10 cellular contexts compared by ENCODE assay signal in the genomic region with DNA sequence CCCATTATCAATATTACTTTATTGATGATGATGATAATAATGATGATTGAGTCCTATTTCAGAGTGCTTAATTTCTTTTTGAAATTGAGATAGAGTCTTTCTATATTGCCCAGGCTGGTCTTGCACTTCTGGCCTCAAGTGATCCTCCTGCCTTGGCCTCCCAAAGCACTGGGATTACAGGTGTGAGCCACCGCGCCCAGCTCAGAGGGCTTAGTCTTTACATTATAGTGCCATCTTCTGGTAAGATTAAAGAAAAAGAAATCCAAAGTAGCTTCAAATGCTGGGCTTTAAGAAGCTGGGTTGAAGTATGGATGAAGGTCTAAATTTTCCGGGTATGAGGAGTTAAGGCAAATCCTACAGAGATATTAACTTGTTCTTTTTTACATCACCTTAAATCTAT. TPM values are rescaled to one million over a fixed set of nuclear protein-coding genes. Genes with fewer than 3 reads are reported as not detected.
DNase-seq lines count a peak whose midpoint lies in the region; ATAC-seq, FAIRE-seq and TF ChIP-seq lines count a peak whose summit lies in the region.
"Had no signal": no experiment of that assay in that cellular context is flagged by ENCODE, and none has a peak within 500 bp of the region (broad histone marks: within the 10 kb centered on the region; RNA-seq: fewer than 3 reads in every experiment).

No MANE protein-coding gene starts in this region.

- intact Hi-C loops in Panc1 (cut with micrococcal nuclease; ENCODE audit: unreplicated experiment): no loop called here

- no peak for ATAC-seq in Panc1
- ATAC-seq in GM18505 (IDR thresholded peaks at IDR 0.05; ENCODE audit: unreplicated experiment): no peak

- TF ChIP-seq CTCF in Panc1 (IDR thresholded peaks at IDR 0.05): peak; percentile 64

- H3K36me3 ChIP-seq in Panc1 (ENCODE audit: control insufficient read depth, insufficient read depth, low read length): peaks cover 3% of the 10 kb centered on the region; the same call in 1 of the 2 replicates
- H3K36me3 ChIP-seq: HAP-1 had no signal

- H3K4me3 ChIP-seq in Panc1 (ENCODE audit: low read depth in 2 of 2, low read length in 2 of 2): no peak overlapping the region
- H3K4me3 ChIP-seq: HAP-1 had no signal

- TF ChIP-seq POLR2A in GM18505 (IDR thresholded peaks at IDR 0.05; ENCODE audit: borderline replicate concordance, extremely low read depth, insufficient read depth, insufficient read length): no peak

- H3K27me3 ChIP-seq in Panc1 (ENCODE audit: control insufficient read depth, insufficient read depth, low read length): no peaks in the 10 kb centered on the region

- DNase-seq in AML-193 (lab: John Stamatoyannopoulos, UW): peak; percentile 24 to 28
- DNase-seq in GM18507 (ENCODE audit: extremely low spot score, insufficient read length, low read depth): no peak
- DNase-seq in Panc1 (ENCODE audit: low read depth, low spot score): no peak
- DNase-seq in dermis blood vessel endothelial cell: peak; percentile 54
- DNase-seq in stimulated activated CD4-positive, alpha-beta T cell treated with anti-CD3 and anti-CD28 coated beads, Interleukin-4, amount 100 ng/mL, for 48 hours (ENCODE audit: low read depth in 2 of 2): peak; percentile 12 to 13
- DNase-seq in globus pallidus (ENCODE audit: low spot score): no peak
- DNase-seq in GOT3 (lab: John Stamatoyannopoulos, UW): no peak

- CTCF ChIA-PET in Panc1 (lab: Charles Lee): interaction anchor here (0.5 to 2.4 kb wide), 6 partner anchors 75 to 266 kb away, joined by 3 to 43 read pairs (median 4); a partner anchor contains a TSS

- in situ Hi-C loops in Panc1 (cut with HindIII; ENCODE audit: low pct_unique_long_range_greater_than_20kb, low sequenced_read_pairs): no loop called here

- no peaks in the 10 kb centered on the region for H3K9me3 ChIP-seq in Panc1 (ENCODE audit: control insufficient read depth, insufficient read depth, low read depth, low read length)
- H3K9me3 ChIP-seq: HAP-1 had no signal

- no peaks in the 10 kb centered on the region; the same call in 1 of the 2 replicates for H3K4me1 ChIP-seq in Panc1 (ENCODE audit: control insufficient read depth, insufficient read depth, low read length)

- no TSS peak for BruUV-seq in Panc1 (replicated peaks; lab: Mats Ljungman, UMichigan)

- H3K27ac ChIP-seq in Panc1 (ENCODE audit: low read length): no peak overlapping the region

- peak; percentile 83 for FAIRE-seq in GM18507 (lab: Jason Lieb, UNC)
- FAIRE-seq: colon had no signal

- POLR2A ChIA-PET in Panc1 (lab: Charles Lee): no interaction called here

RNA-seq across cellular contexts. Expression of a gene that starts 3.4 kb away (rescaled TPM):
- 9.2 TPM for total RNA-seq in Panc1 (2021; ENCODE audit: unreplicated experiment)
- 5.9 TPM for polyA plus RNA-seq in Panc1 (2012; ENCODE audit: insufficient read length)
- 6.6 and 16.2 TPM in 2 replicates for total RNA-seq in dermis blood vessel endothelial cell

RNA-seq across cellular contexts. Expression of a gene that starts 11.8 kb away (rescaled TPM):
- total RNA-seq in Panc1 (2021; ENCODE audit: unreplicated experiment) (not detected), dermis blood vessel endothelial cell (not detected in 2 replicates)
- not detected for polyA plus RNA-seq in Panc1 (2012; ENCODE audit: insufficient read length)

Comparison
In these comparisons a context has a peak if more than half of its experiments do, and no peak if none do; other contexts are left out.
1. DNase-seq: peak in AML-193 (2 of 2), dermis blood vessel endothelial cell (single experiment) and stimulated activated CD4-positive, alpha-beta T cell treated with anti-CD3 and anti-CD28 coated beads, Interleukin-4, amount 100 ng/mL, for 48 hours (2 of 2); none in GM18507 (single experiment), Panc1 (single experiment), globus pallidus (single experiment) and GOT3 (single experiment).